ENCODE assay signal across 8 cellular contexts in the genomic region with DNA sequence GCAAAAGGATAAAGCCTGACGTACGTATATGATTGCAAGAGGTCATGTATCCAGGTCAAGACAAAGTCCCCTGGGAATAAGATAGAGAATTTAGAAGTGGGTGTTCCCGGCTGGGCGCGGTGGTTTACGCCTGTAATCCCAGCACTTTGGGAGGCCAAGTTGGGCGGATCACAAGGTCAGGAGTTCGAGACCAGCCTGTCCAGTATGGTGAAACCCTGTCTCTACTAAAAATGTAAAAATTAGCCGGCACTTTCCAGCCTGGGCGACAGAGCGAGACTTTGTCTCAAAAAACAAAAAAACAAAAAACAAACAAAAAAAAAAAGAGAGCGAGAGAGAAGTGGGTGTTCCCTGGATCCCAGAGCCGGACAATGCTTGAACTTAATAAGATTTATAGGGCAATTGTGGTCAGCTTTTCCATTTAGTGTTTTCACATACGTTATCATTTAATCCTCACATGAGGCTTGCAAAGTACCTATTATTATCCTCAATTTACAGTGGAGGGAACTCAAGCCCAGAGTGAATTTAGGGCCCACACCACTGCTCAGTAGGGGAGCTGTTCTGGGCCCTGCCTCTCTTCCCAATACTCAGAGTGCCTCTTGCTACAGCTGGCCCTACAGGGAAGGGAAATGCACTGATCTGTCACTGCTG. TPM values are rescaled to one million over a fixed set of nuclear protein-coding genes. Genes with fewer than 3 reads are reported as not detected.
DNase-seq lines count a peak whose midpoint lies in the region; TF ChIP-seq lines count a peak whose summit lies in the region.
"Had no signal": no experiment of that assay in that cellular context is flagged by ENCODE, and none has a peak within 500 bp of the region (broad histone marks: within the 10 kb centered on the region; RNA-seq: fewer than 3 reads in every experiment).

No MANE protein-coding gene starts in this region.

- H3K27ac Mint-ChIP-seq in activated naive CD4-positive, alpha-beta T cell treated with anti-CD3 and anti-CD28 coated beads, Interleukin-2, amount 50 U/mL, for 24 hours: no peak overlapping the region

- intact Hi-C loops in ascending aorta (cut with DNase I): loop anchor here (5.0 kb wide), 1 partner anchor 56 kb away; the partner anchor contains the start of gene MED11

- H3K4me1 ChIP-seq in thymus (ENCODE audit: control insufficient read depth, insufficient read depth, low read length): peaks cover 9% of the 10 kb centered on the region
- H3K4me1 ChIP-seq in ascending aorta: peaks cover 9 to 31% of the 10 kb centered on the region in 2 donors

- H3K4me3 Mint-ChIP-seq in activated naive CD4-positive, alpha-beta T cell treated with anti-CD3 and anti-CD28 coated beads, Interleukin-2, amount 50 U/mL, for 24 hours: peak overlapping the region; percentile 63

- no peak overlapping the region for H3K4me3 ChIP-seq in fibroblast of the aortic adventitia (ENCODE audit: low read depth, low read length)
- no peak overlapping the region for H3K4me3 ChIP-seq in thymus (ENCODE audit: low read length)
- H3K4me3 ChIP-seq in ascending aorta: peak overlapping the region in 1 of 2 donors; percentile 85

- peaks cover 20% of the 10 kb centered on the region for H3K27me3 Mint-ChIP-seq in activated naive CD4-positive, alpha-beta T cell treated with anti-CD3 and anti-CD28 coated beads, Interleukin-2, amount 50 U/mL, for 24 hours

- H3K36me3 ChIP-seq in thymus (ENCODE audit: control insufficient read depth, insufficient read depth): no peaks in the 10 kb centered on the region
- H3K36me3 ChIP-seq in ascending aorta: no peaks in the 10 kb centered on the region

- no peaks in the 10 kb centered on the region for H3K9me3 Mint-ChIP-seq in activated naive CD4-positive, alpha-beta T cell treated with anti-CD3 and anti-CD28 coated beads, Interleukin-2, amount 50 U/mL, for 24 hours

- H3K27ac ChIP-seq in thymus (ENCODE audit: low read depth) (peak overlapping the region; percentile 25), ascending aorta (no peak overlapping the region)

- peaks cover 21% of the 10 kb centered on the region for H3K4me1 Mint-ChIP-seq in activated naive CD4-positive, alpha-beta T cell treated with anti-CD3 and anti-CD28 coated beads, Interleukin-2, amount 50 U/mL, for 24 hours

- H3K36me3 Mint-ChIP-seq in activated naive CD4-positive, alpha-beta T cell treated with anti-CD3 and anti-CD28 coated beads, Interleukin-2, amount 50 U/mL, for 24 hours: no peaks in the 10 kb centered on the region

- no peak for DNase-seq in activated naive CD4-positive, alpha-beta T cell treated with anti-CD3 and anti-CD28 coated beads, Interleukin-2, amount 50 U/mL, for 16 hours
- DNase-seq in fibroblast of the aortic adventitia (ENCODE audit: low read depth) (peak; percentile 58), NCI-H128 (lab: John Stamatoyannopoulos, UW; ENCODE audit: unreplicated experiment) (no peak), ascending aorta (ENCODE audit: low spot score in 2 of 2) (no peak)
- DNase-seq: NCI-H524 treated with DMSO at 0.1 percent for 48 hours had no signal

- TF ChIP-seq CTCF in fibroblast of the aortic adventitia (IDR thresholded peaks at IDR 0.05; ENCODE audit: insufficient read depth, low read length) (no peak), ascending aorta (IDR thresholded peaks at IDR 0.05) (no peak)

- no peaks in the 10 kb centered on the region for H3K9me3 ChIP-seq in thymus (ENCODE audit: control insufficient read depth)
- H3K9me3 ChIP-seq in ascending aorta: no peaks in the 10 kb centered on the region

- H3K27me3 ChIP-seq in thymus (ENCODE audit: control insufficient read depth, insufficient read depth): peaks cover 79% of the 10 kb centered on the region
- no peaks in the 10 kb centered on the region for H3K27me3 ChIP-seq in ascending aorta

- 80% methylated on average over 14 of the region's 14 CpGs for WGBS in thymus

RNA-seq across cellular contexts. Expression of gene GLTPD2, which starts 0.5 kb away (rescaled TPM):
- total RNA-seq in fibroblast of the aortic adventitia (ENCODE audit: low replicate concordance): not detected in 2 replicates
- polyA plus RNA-seq in thymus: 0.16 TPM
- total RNA-seq in ascending aorta: not detected
- total RNA-seq: frontal cortex had no signal

RNA-seq across cellular contexts. Expression of gene VMO1, which starts 2.1 kb away (rescaled TPM):
- total RNA-seq in fibroblast of the aortic adventitia (ENCODE audit: low replicate concordance) (0.27 and 4.9 TPM in 2 replicates), ascending aorta (not detected)
- polyA plus RNA-seq in thymus: 30.6 TPM

RNA-seq across cellular contexts. Expression of gene PSMB6, which starts 7.7 kb away (rescaled TPM):
- total RNA-seq in fibroblast of the aortic adventitia (ENCODE audit: low replicate concordance) (97.2 and 134 TPM in 2 replicates), ascending aorta (160 TPM)
- polyA plus RNA-seq in thymus: 122 TPM

RNA-seq across cellular contexts. Expression of gene TM4SF5, which starts 16.6 kb away (rescaled TPM):
- total RNA-seq in fibroblast of the aortic adventitia (ENCODE audit: low replicate concordance) (not detected in 2 replicates), ascending aorta (not detected)
- 0.14 TPM for polyA plus RNA-seq in thymus
- total RNA-seq: frontal cortex had no signal
